ENCODE assay signal across 16 cellular contexts in genomic region chr17:44781553-44782348, GRCh38. TPM values are rescaled to one million over a fixed set of nuclear protein-coding genes. Genes with fewer than 3 reads are reported as not detected.
DNase-seq lines count a peak whose midpoint lies in the region; ATAC-seq, FAIRE-seq and TF ChIP-seq lines count a peak whose summit lies in the region.
"Had no signal": no experiment of that assay in that cellular context is flagged by ENCODE, and none has a peak within 500 bp of the region (broad histone marks: within the 10 kb centered on the region; RNA-seq: fewer than 3 reads in every experiment).

No MANE protein-coding gene starts in this region.

- H3K36me3 ChIP-seq in HCT116 (ENCODE audit: control insufficient read depth in 1 of 2, insufficient read depth in 2 of 2, low read length in 2 of 2) = no peaks in the 10 kb centered on the region
- no peaks in the 10 kb centered on the region for H3K36me3 ChIP-seq in kidney (ENCODE audit: control insufficient read depth in 1 of 2, insufficient read depth in 2 of 2, low read length in 2 of 2)

- POLR2A ChIA-PET in HCT116 (lab: Charles Lee) = no interaction called here

- no peak overlapping the region for H3K9ac ChIP-seq in HCT116 (ENCODE audit: low read length)
- no peak overlapping the region for H3K9ac ChIP-seq in kidney (ENCODE audit: low read length in 2 of 2)

- H3K36me3 Mint-ChIP-seq in endothelial cell (ENCODE audit: low read depth, unreplicated experiment) = no peaks in the 10 kb centered on the region
- H3K36me3 Mint-ChIP-seq: naive thymus-derived CD8-positive, alpha-beta T cell had no signal

- no peaks in the 10 kb centered on the region for H3K27me3 ChIP-seq in HCT116 (ENCODE audit: insufficient read depth, low read length)

- H3K27ac ChIP-seq in HCT116 (ENCODE audit: low read depth, low read length) = no peak overlapping the region
- peak overlapping the region in 1 of 2 donors; percentile 11 for H3K27ac ChIP-seq in kidney (ENCODE audit: low read depth in 2 of 2, low read length in 2 of 2)

- no peak for ATAC-seq in HCT116
- no peak for ATAC-seq in left lobe of liver
- ATAC-seq: K562; naive thymus-derived CD8-positive, alpha-beta T cell had no signal

- H4K20me1 ChIP-seq in HCT116 (ENCODE audit: insufficient read depth) = no peaks in the 10 kb centered on the region

- H3K4me2 ChIP-seq in HCT116 (ENCODE audit: low read length) = peak overlapping the region; percentile 25

- H3K27me3 Mint-ChIP-seq in endothelial cell (ENCODE audit: unreplicated experiment) = peaks cover 11% of the 10 kb centered on the region

- peaks cover 18% of the 10 kb centered on the region for H3K4me1 Mint-ChIP-seq in endothelial cell (ENCODE audit: unreplicated experiment)

- H3K27ac Mint-ChIP-seq in endothelial cell (ENCODE audit: unreplicated experiment) = peak overlapping the region; percentile 30

- H2AFZ ChIP-seq in HCT116 (ENCODE audit: low read depth, low read length, poor library complexity, severe bottlenecking) = no peak overlapping the region

- no TSS peak for BruUV-seq in HCT116 (replicated peaks; lab: Mats Ljungman, UMichigan)

- TF ChIP-seq RAD21 in HCT116 (IDR thresholded peaks at IDR 0.05; ENCODE audit: low read depth) = no peak

- H3K9me3 Mint-ChIP-seq in endothelial cell (ENCODE audit: unreplicated experiment) = no peaks in the 10 kb centered on the region
- H3K9me3 Mint-ChIP-seq: naive thymus-derived CD8-positive, alpha-beta T cell had no signal

- intact Hi-C loops in HCT116 (cut with micrococcal nuclease) (no loop called here), kidney (cut with DNase I) (no loop called here)

- no peak overlapping the region for H3K4me3 Mint-ChIP-seq in endothelial cell (ENCODE audit: unreplicated experiment)
- H3K4me3 Mint-ChIP-seq: naive thymus-derived CD8-positive, alpha-beta T cell had no signal

- CTCF ChIA-PET in HCT116 (lab: Charles Lee) = interaction anchor here (2.4 to 5.3 kb wide), 3 partner anchors 12 to 85 kb away, joined by 12 to 52 read pairs (median 13); no protein-coding TSS in a partner anchor

- peaks cover 3 to 27% of the 10 kb centered on the region in 2 experiments; a peak in 3 of 4 replicates for H3K4me1 ChIP-seq in HCT116 (ENCODE audit: control insufficient read depth in 1 of 2, insufficient read depth in 2 of 2, low read length in 2 of 2)
- peaks cover 0 to 8% of the 10 kb centered on the region in 2 donors for H3K4me1 ChIP-seq in kidney (ENCODE audit: control insufficient read depth in 1 of 2, insufficient read depth in 1 of 2, low read depth in 1 of 2, low read length in 2 of 2)

- no peaks in the 10 kb centered on the region for H3K9me2 ChIP-seq in HCT116 (ENCODE audit: insufficient read depth)

- no peaks in the 10 kb centered on the region for H3K79me2 ChIP-seq in HCT116 (ENCODE audit: insufficient read depth, low read length)

- TF ChIP-seq POLR2A in HCT116 (IDR thresholded peaks at IDR 0.05; ENCODE audit: borderline replicate concordance, extremely low read depth, insufficient read depth, insufficient read length) = no peak

- H3K9me3 ChIP-seq in HCT116 (ENCODE audit: control insufficient read depth in 1 of 2, insufficient read depth in 1 of 2, low read depth in 1 of 2, low read length in 2 of 2) (no peaks in the 10 kb centered on the region), kidney (ENCODE audit: control insufficient read depth in 1 of 2, low read length in 2 of 2) (no peaks in the 10 kb centered on the region)

- H3K4me3 ChIP-seq in HCT116 (replicated peaks in 1 of 2; ENCODE audit: low read depth in 1 of 2, low read length in 2 of 2) (no peak overlapping the region), kidney (ENCODE audit: low read length in 2 of 2) (peak overlapping the region in 1 of 2 donors; percentile 5)
- H3K4me3 ChIP-seq: K562 had no signal

- DNase-seq in HCT116 (ENCODE audit: low read depth, low spot score) = no peak
- no peak for DNase-seq in endothelial cell (ENCODE audit: low spot score)
- peak; percentile 69 for DNase-seq in kidney
- DNase-seq in retina = peak; percentile 47
- no peak for DNase-seq in CD1c-positive myeloid dendritic cell (ENCODE audit: extremely low spot score)
- no peak for DNase-seq in left lobe of liver (ENCODE audit: low spot score)
- DNase-seq in SIG-M5 treated with dmso at 0.1 percent for 504 hours (lab: John Stamatoyannopoulos, UW; ENCODE audit: unreplicated experiment) = no peak
- DNase-seq in GM19240 (ENCODE audit: insufficient read length, low spot score) = no peak
- DNase-seq: activated CD4-positive, alpha-beta T cell treated with anti-CD3 and anti-CD28 coated beads, Interleukin-2, amount 50 U/mL, for 48 hours; activated gamma-delta T cell treated with Interleukin-2 at 50 U/mL for 16 hours; erythroblast; naive thymus-derived CD8-positive, alpha-beta T cell; NCI-H1436; stimulated activated CD4-positive, alpha-beta T cell treated with anti-CD3 and anti-CD28 coated beads, Interleukin-12 subunit alpha, Interleukin-12 subunit beta, amount 100 ng/mL, for 4 hours; T-helper 2 cell had no signal

- no peak for TF ChIP-seq CTCF in HCT116 (IDR thresholded peaks at IDR 0.05 in 2 of 3, conservative IDR thresholded peaks at IDR 0.05 in 1 of 3; ENCODE audit: borderline replicate concordance in 1 of 3, insufficient read depth in 1 of 3, low read depth in 2 of 3, low read length in 2 of 3)
- TF ChIP-seq CTCF in endothelial cell (IDR thresholded peaks at IDR 0.05; ENCODE audit: unreplicated experiment) = no peak
- TF ChIP-seq CTCF in kidney (IDR thresholded peaks at IDR 0.05; ENCODE audit: borderline replicate concordance, extremely low read depth, insufficient read depth) = no peak

- RAD21 ChIA-PET in HCT116 (lab: Charles Lee; ENCODE audit: low non-redundant PET in 1 of 2, low total read pairs in 2 of 2, uncharacterized antibody in 2 of 2, unreplicated experiment in 2 of 2) = no interaction called here

- no peak for FAIRE-seq in kidney (lab: Jason Lieb, UNC)

TF ChIP-seq in HCT116, 20 proteins besides CTCF, POLR2A, EP300 and RAD21:
- no peak for TF ChIP-seq REST (IDR thresholded peaks at IDR 0.05; ENCODE audit: low read depth)
- TF ChIP-seq CEBPB (IDR thresholded peaks at IDR 0.05; ENCODE audit: low read depth) = no peak
- TF ChIP-seq SIN3A (IDR thresholded peaks at IDR 0.05; ENCODE audit: low read depth) = no peak
- no peak for TF ChIP-seq TCF7L2 (IDR thresholded peaks at IDR 0.05; ENCODE audit: borderline replicate concordance, extremely low read depth, insufficient read depth, insufficient read length)
- no peak for TF ChIP-seq ELF1 (IDR thresholded peaks at IDR 0.05; ENCODE audit: borderline replicate concordance, low read depth)
- TF ChIP-seq, protein P1, sequence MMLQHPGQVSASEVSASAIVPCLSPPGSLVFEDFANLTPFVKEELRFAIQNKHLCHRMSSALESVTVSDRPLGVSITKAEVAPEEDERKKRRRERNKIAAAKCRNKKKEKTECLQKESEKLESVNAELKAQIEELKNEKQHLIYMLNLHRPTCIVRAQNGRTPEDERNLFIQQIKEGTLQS (IDR thresholded peaks at IDR 0.05) = no peak
- TF ChIP-seq ZNF274 (IDR thresholded peaks at IDR 0.05; ENCODE audit: low read depth, low read length) = no peak
- TF ChIP-seq EGR1 (IDR thresholded peaks at IDR 0.05; ENCODE audit: low read depth) = no peak

RNA-seq across cellular contexts. Expression of gene ADAM11, which starts 23.0 kb away (rescaled TPM):
- total RNA-seq in HCT116 (2021; ENCODE audit: unreplicated experiment) (7.7 TPM), endothelial cell (ENCODE audit: unreplicated experiment) (0.62 TPM), kidney (0.28 TPM), left lobe of liver (0.13 TPM)
- 3.5 and 4.0 TPM in 2 replicates for polyA plus RNA-seq in HCT116 (2012)
- 0.24 TPM for polyA plus RNA-seq in kidney (ENCODE audit: insufficient read depth, low read depth, low replicate concordance)

RNA-seq across cellular contexts. Expression of gene GJC1, which starts 48.3 kb away (rescaled TPM):
- total RNA-seq in HCT116 (2021; ENCODE audit: unreplicated experiment) = 62.4 TPM
- polyA plus RNA-seq in HCT116 (2012) = 22.6 and 27.0 TPM in 2 replicates
- total RNA-seq in endothelial cell (ENCODE audit: unreplicated experiment) = 36.5 TPM
- 6.5 TPM for total RNA-seq in kidney
- polyA plus RNA-seq in kidney (ENCODE audit: insufficient read depth, low read depth, low replicate concordance) = 1.8 TPM
- 0.53 TPM for total RNA-seq in left lobe of liver
- total RNA-seq: naive thymus-derived CD8-positive, alpha-beta T cell had no signal
- polyA plus RNA-seq: naive thymus-derived CD8-positive, alpha-beta T cell had no signal

Comparison
In these comparisons a context has a peak if more than half of its experiments do, and no peak if none do; other contexts are left out.
1. DNase-seq: peak in kidney (single experiment) and retina (single experiment); none in HCT116 (single experiment), endothelial cell (single experiment), CD1c-positive myeloid dendritic cell (single experiment), left lobe of liver (single experiment), SIG-M5 treated with dmso at 0.1 percent for 504 hours (single experiment) and GM19240 (single experiment).